8 cellular contexts compared by ENCODE assay signal in genomic region chr3:52705438-52705687, GRCh38. TPM values are rescaled to one million over a fixed set of nuclear protein-coding genes. Genes with fewer than 3 reads are reported as not detected.
DNase-seq lines count a peak whose midpoint lies in the region; ATAC-seq and TF ChIP-seq lines count a peak whose summit lies in the region.

No MANE protein-coding gene starts in this region.

- H3K4me1 ChIP-seq in ES-I3 (ENCODE audit: insufficient read depth, low read length) (peaks cover 3% of the 10 kb centered on the region), NT2/D1 (ENCODE audit: insufficient read depth, insufficient read length) (peaks cover 2% of the 10 kb centered on the region), endodermal cell (ENCODE audit: control insufficient read depth, insufficient read depth, low read length) (no peaks in the 10 kb centered on the region), ovary (ENCODE audit: insufficient read depth) (peaks cover 9% of the 10 kb centered on the region)

- peak overlapping the region; percentile 72 for H3K27ac Mint-ChIP-seq in endodermal cell

- ATAC-seq in HG02623 (IDR thresholded peaks at IDR 0.05; ENCODE audit: unreplicated experiment) (no peak), GM19351 (IDR thresholded peaks at IDR 0.05; ENCODE audit: unreplicated experiment) (no peak), HG02678 (IDR thresholded peaks at IDR 0.05; ENCODE audit: unreplicated experiment) (no peak)

- intact Hi-C loops in ovary (cut with DNase I) = loop anchor here in 1 of 4 donors (10.0 kb wide), 1 partner anchor 171 kb away; the partner anchor contains the start of genes NT5DC2 and UQCC5

- H3K4me1 Mint-ChIP-seq in endodermal cell = peaks cover 7% of the 10 kb centered on the region

- TF ChIP-seq CTCF in endodermal cell (conservative IDR thresholded peaks at IDR 0.05) (no peak), ovary (IDR thresholded peaks at IDR 0.05) (no peak)

- H3K9me3 Mint-ChIP-seq in endodermal cell = no peaks in the 10 kb centered on the region

- peaks cover 17% of the 10 kb centered on the region for H3K36me3 Mint-ChIP-seq in endodermal cell (ENCODE audit: low read depth)

- peak overlapping the region; percentile 96 for H3K4me3 Mint-ChIP-seq in endodermal cell

- H3K9me3 ChIP-seq in ES-I3 (ENCODE audit: control insufficient read depth, insufficient read depth, low read length) (no peaks in the 10 kb centered on the region), NT2/D1 (ENCODE audit: insufficient read depth, low read length) (no peaks in the 10 kb centered on the region), endodermal cell (ENCODE audit: control insufficient read depth, low read length) (no peaks in the 10 kb centered on the region), ovary (no peaks in the 10 kb centered on the region)

- H3K9ac ChIP-seq in ES-I3 (ENCODE audit: low read depth, low read length) = peak overlapping the region; percentile 95
- H3K9ac ChIP-seq in NT2/D1 (ENCODE audit: insufficient read length, low read depth) = peak overlapping the region; percentile 97
- peak overlapping the region; percentile 79 for H3K9ac ChIP-seq in endodermal cell (ENCODE audit: extremely low read depth, low read length, poor library complexity, severe bottlenecking)

- H3K4me3 ChIP-seq in NT2/D1 (ENCODE audit: insufficient read length, low read depth) (peak overlapping the region; percentile 98), endodermal cell (ENCODE audit: low read length) (peak overlapping the region; percentile 100), ovary (peak overlapping the region; percentile 77)

- WGBS in endodermal cell (ENCODE audit: insufficient coverage in 1 of 2, insufficient read length in 1 of 2), 2 experiments = 0% methylated on average over 10 to 25 of the region's 25 CpGs
- WGBS in ovary, 3 donors = 0% methylated on average over 13 to 25 of the region's 25 CpGs

- no peak for DNase-seq in NT2/D1 (ENCODE audit: low read depth, low spot score)
- DNase-seq in endodermal cell = no peak
- DNase-seq in ovary = no peak
- no peak for DNase-seq in kidney tubule cell (ENCODE audit: low spot score)

- H3K27ac ChIP-seq in endodermal cell (ENCODE audit: low read depth, low read length) (peak overlapping the region; percentile 66), ovary (peak overlapping the region in 1 of 2 donors; percentile 84)

- H3K36me3 ChIP-seq in ES-I3 (ENCODE audit: insufficient read depth, low read length) (no peaks in the 10 kb centered on the region), NT2/D1 (ENCODE audit: insufficient read depth, insufficient read length, low read length) (peaks cover 32% of the 10 kb centered on the region), endodermal cell (ENCODE audit: control insufficient read depth, insufficient read depth, low read length) (peaks cover 21% of the 10 kb centered on the region), ovary (no peaks in the 10 kb centered on the region)

- H3K27me3 Mint-ChIP-seq in endodermal cell (ENCODE audit: insufficient read depth) = no peaks in the 10 kb centered on the region

- no peak for TF ChIP-seq EP300 in ovary (IDR thresholded peaks at IDR 0.05)

- H3K27me3 ChIP-seq in NT2/D1 (ENCODE audit: insufficient read depth, insufficient read length) (no peaks in the 10 kb centered on the region), endodermal cell (ENCODE audit: control insufficient read depth, insufficient read depth, low read length, poor library complexity, severe bottlenecking) (no peaks in the 10 kb centered on the region), ovary (no peaks in the 10 kb centered on the region)

- no peak for TF ChIP-seq POLR2A in ovary (IDR thresholded peaks at IDR 0.05)

RNA-seq across cellular contexts. Expression of gene GLT8D1, which starts 0.2 kb away (rescaled TPM):
- total RNA-seq in endodermal cell (10 to 100 TPM; 54.4 to 72.2 TPM), ovary (10 to 100 TPM; 42.3 to 67.8 (median 57.4) TPM)
- 85.9 TPM for polyA plus RNA-seq in endodermal cell (2013, experiment 1 of 2)
- 84.4 TPM for polyA plus RNA-seq in endodermal cell (2013, experiment 2 of 2)
- polyA plus RNA-seq in ovary = 10 to 100 TPM; 63.2 to 72.9 TPM

RNA-seq across cellular contexts. Expression of gene SPCS1, which starts 0.5 kb away (rescaled TPM):
- total RNA-seq in endodermal cell (100 to 1,000 TPM; 101 to 113 TPM), ovary (100 to 1,000 TPM in 2 of 7 donors, 10 to 100 TPM in 5; 67.7 to 104 (median 80.3) TPM)
- 159 TPM for polyA plus RNA-seq in endodermal cell (2013, experiment 1 of 2)
- 141 TPM for polyA plus RNA-seq in endodermal cell (2013, experiment 2 of 2)
- polyA plus RNA-seq in ovary = 100 to 1,000 TPM; 138 to 216 TPM

RNA-seq across cellular contexts. Expression of gene GNL3, which starts 19.5 kb away (rescaled TPM):
- 100 to 1,000 TPM; 101 to 107 TPM for total RNA-seq in endodermal cell
- 119 TPM for polyA plus RNA-seq in endodermal cell (2013, experiment 1 of 2)
- polyA plus RNA-seq in endodermal cell (2013, experiment 2 of 2) = 105 TPM
- total RNA-seq in ovary = 10 to 100 TPM; 46.0 to 82.7 (median 62.7) TPM
- 10 to 100 TPM; 39.6 to 41.4 TPM for polyA plus RNA-seq in ovary

RNA-seq across cellular contexts. Expression of gene PBRM1, which starts 19.6 kb away (rescaled TPM):
- total RNA-seq in endodermal cell (10 to 100 TPM; 73.4 to 78.5 TPM), ovary (10 to 100 TPM; 63.2 to 95.7 (median 69.7) TPM)
- 72.1 TPM for polyA plus RNA-seq in endodermal cell (2013, experiment 1 of 2)
- 69.4 TPM for polyA plus RNA-seq in endodermal cell (2013, experiment 2 of 2)
- 10 to 100 TPM; 19.8 to 30.9 TPM for polyA plus RNA-seq in ovary
